In the genomic region with DNA sequence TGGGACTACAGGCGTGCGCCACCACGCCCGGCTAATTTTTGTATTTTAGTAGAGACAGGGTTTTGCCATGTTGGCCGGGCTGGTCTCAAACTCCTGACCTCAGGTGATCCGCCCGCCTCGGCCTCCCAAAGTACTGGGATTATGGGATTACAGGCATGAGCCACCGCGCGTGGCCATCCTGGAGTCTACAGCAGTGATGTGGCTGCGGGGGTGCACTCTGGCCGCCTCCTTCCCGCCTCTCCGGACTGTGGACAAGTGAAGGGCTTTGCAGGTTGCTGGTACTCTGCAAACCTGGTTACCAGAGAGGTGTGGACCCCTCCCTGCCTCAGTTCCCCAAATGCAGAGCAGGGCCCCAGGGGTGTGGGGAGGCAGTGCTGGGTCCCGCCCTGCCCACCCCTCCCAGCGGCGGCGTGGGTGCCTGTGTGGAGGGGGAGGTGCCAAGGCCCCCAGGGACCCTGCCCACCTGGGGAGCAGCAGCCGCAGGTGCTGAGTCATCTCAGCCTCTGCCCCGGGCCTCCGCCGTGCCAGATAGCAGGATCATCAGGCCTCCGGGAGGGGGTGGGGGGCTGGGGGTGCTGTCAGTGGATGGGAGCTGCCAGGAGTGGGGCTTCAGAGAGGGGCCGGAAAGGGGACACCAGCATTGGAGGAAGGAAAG, we compare ENCODE assay signal across 40 cellular contexts. TPM values are rescaled to one million over a fixed set of nuclear protein-coding genes. Genes with fewer than 3 reads are reported as not detected.
DNase-seq lines count a peak whose midpoint lies in the region; ATAC-seq, FAIRE-seq and TF ChIP-seq lines count a peak whose summit lies in the region.
"Had no signal": no experiment of that assay in that cellular context is flagged by ENCODE, and none has a peak within 500 bp of the region (broad histone marks: within the 10 kb centered on the region; RNA-seq: fewer than 3 reads in every experiment).

No MANE protein-coding gene starts in this region.

- no peaks in the 10 kb centered on the region for H3K23me2 ChIP-seq in H9 (ENCODE audit: insufficient read length, low read depth, low read length, poor library complexity, severe bottlenecking)

- no peak overlapping the region for H2BK120ac ChIP-seq in H9 (ENCODE audit: low read depth, low read length, poor library complexity, severe bottlenecking)

- no peak overlapping the region for H3K27ac ChIP-seq in BLaER1
- H3K27ac ChIP-seq in H9 (ENCODE audit: insufficient read length, low read depth, low read length), result no peak overlapping the region
- H3K27ac ChIP-seq in GM12878 (ENCODE audit: control insufficient read depth, insufficient read depth), result peak overlapping the region; percentile 99
- H3K27ac ChIP-seq: breast epithelium, gastrocnemius medialis, ovary, SJCRH30, VCaP had no signal

- H4K5ac ChIP-seq in H9 (ENCODE audit: insufficient read length, low read depth, low read length), result no peak overlapping the region

- no peak for TF ChIP-seq RAD21 in GM12878 (IDR thresholded peaks at IDR 0.05; ENCODE audit: insufficient read depth, low read depth, low read length)

- in situ Hi-C loops in GM12878 (cut with MboI), result no loop called here

- H3K27me3 ChIP-seq in BLaER1 (no peaks in the 10 kb centered on the region), H9 (ENCODE audit: insufficient read depth, low read length) (no peaks in the 10 kb centered on the region), GM12878 (replicated peaks in 1 of 2; ENCODE audit: control insufficient read depth in 2 of 2, insufficient read depth in 2 of 2, low read length in 1 of 2) (no peaks in the 10 kb centered on the region)
- H3K27me3 ChIP-seq: breast epithelium, ovary, SJCRH30 had no signal

- FAIRE-seq in GM12878 (lab: Jason Lieb, UNC) (no peak), GM19239 (lab: Jason Lieb, UNC) (no peak)
- FAIRE-seq: A204.1, endothelial cell of umbilical vein had no signal

- H3K36me3 ChIP-seq in BLaER1, result peaks cover 14% of the 10 kb centered on the region
- peaks cover 0 to 4% of the 10 kb centered on the region in 2 experiments; a peak in 2 of 4 replicates for H3K36me3 ChIP-seq in GM12878 (ENCODE audit: control insufficient read depth in 2 of 2, insufficient read depth in 2 of 2, low read length in 1 of 2)
- H3K36me3 ChIP-seq in mucosa of descending colon (ENCODE audit: low read depth), result no peaks in the 10 kb centered on the region
- H3K36me3 ChIP-seq: breast epithelium, gastrocnemius medialis, ovary had no signal

- H3K4me1 ChIP-seq in BLaER1 (peaks cover 85% of the 10 kb centered on the region), H9 (ENCODE audit: insufficient read depth, low read length) (no peaks in the 10 kb centered on the region), GM12878 (ENCODE audit: control insufficient read depth, insufficient read depth, low read length) (peaks cover 65% of the 10 kb centered on the region), mucosa of descending colon (ENCODE audit: low read depth) (peaks cover 26% of the 10 kb centered on the region)
- H3K4me1 ChIP-seq: gastrocnemius medialis, SJCRH30 had no signal

- no peak overlapping the region for H3K56ac ChIP-seq in H9 (ENCODE audit: insufficient read length, low read depth, low read length)

- H2AK5ac ChIP-seq in H9 (ENCODE audit: insufficient read length, low read length), result no peak overlapping the region

- SMC1A ChIA-PET in GM12878 (lab: Charles Lee; ENCODE audit: uncharacterized antibody, unreplicated experiment), result interaction anchor here (0.8 to 2.7 kb wide), 4 partner anchors 19 to 27 kb away, joined by 3 to 13 read pairs (median 4); no protein-coding TSS in a partner anchor

- TF ChIP-seq CTCF in H9 (conservative IDR thresholded peaks at IDR 0.05), result no peak
- no peak for TF ChIP-seq CTCF in GM12878 (IDR thresholded peaks at IDR 0.05 in 2 of 3, conservative IDR thresholded peaks at IDR 0.05 in 1 of 3; ENCODE audit: control insufficient read depth in 2 of 3, extremely low read depth in 1 of 3, insufficient read depth in 1 of 3, low read depth in 3 of 3, low read length in 3 of 3)
- TF ChIP-seq CTCF in mucosa of descending colon (IDR thresholded peaks at IDR 0.05), result no peak
- no peak for TF ChIP-seq CTCF in MCF 10A (IDR thresholded peaks at IDR 0.05; ENCODE audit: unreplicated experiment)

- 0 out of 2 replicates have a peak, but pooled peaks cover 3% of the 10 kb centered on the region for H3K79me2 ChIP-seq in H9 (ENCODE audit: insufficient read depth, low read length)
- H3K79me2 ChIP-seq in GM12878 (ENCODE audit: control insufficient read depth, insufficient read depth, low read length), result peaks cover 54% of the 10 kb centered on the region

- H2BK5ac ChIP-seq in H9 (ENCODE audit: insufficient read length, low read length), result no peak overlapping the region

- peaks cover 0 to 9% (median 5%) of the 10 kb centered on the region in 3 experiments; a peak in 5 of 7 replicates for H3K36me3 Mint-ChIP-seq in H9 (ENCODE audit: insufficient read depth in 1 of 3, low read depth in 3 of 3)
- H3K36me3 Mint-ChIP-seq in MCF 10A (ENCODE audit: insufficient read depth, unreplicated experiment), result peaks cover 5% of the 10 kb centered on the region
- H3K36me3 Mint-ChIP-seq: activated naive CD4-positive, alpha-beta T cell treated with anti-CD3 and anti-CD28 coated beads, Interleukin-2, amount 50 U/mL, for 24 hours; CD4-positive, alpha-beta memory T cell had no signal

- H2BK20ac ChIP-seq in H9 (ENCODE audit: low read depth, low read length, poor library complexity, severe bottlenecking), result no peak overlapping the region

- H3K4me3 Mint-ChIP-seq in H9, result no peak overlapping the region
- no peak overlapping the region for H3K4me3 Mint-ChIP-seq in MCF 10A (ENCODE audit: unreplicated experiment)
- H3K4me3 Mint-ChIP-seq: activated naive CD4-positive, alpha-beta T cell treated with anti-CD3 and anti-CD28 coated beads, Interleukin-2, amount 50 U/mL, for 24 hours; CD4-positive, alpha-beta memory T cell; neural crest cell had no signal

- no peak overlapping the region for H4K91ac ChIP-seq in H9 (ENCODE audit: insufficient read length, low read depth, low read length)

- H3K4me2 ChIP-seq in BLaER1, result peak overlapping the region; percentile 84
- H3K4me2 ChIP-seq in H9 (ENCODE audit: insufficient read depth, insufficient read length, low read length), result no peak overlapping the region
- peak overlapping the region; percentile 24; the same call in 1 of the 2 replicates for H3K4me2 ChIP-seq in GM12878 (ENCODE audit: control insufficient read depth, insufficient read depth)

- POLR2A ChIA-PET in GM12878 (lab: Charles Lee), result interaction anchor here (1.3 to 1.8 kb wide), 3 partner anchors 25 to 128 kb away, joined by 3 to 7 read pairs (median 5); partner anchors contain the start of gene WDR18
- POLR2A ChIA-PET in MCF 10A (lab: Yijun Ruan, JAX), result no interaction called here

- CTCF ChIA-PET in GM12878 (lab: Yijun Ruan, JAX), result interaction anchor here (0.7 to 3.0 kb wide), 4 partner anchors 20 to 295 kb away, joined by 3 to 18 read pairs (median 6); partner anchors contain the start of gene WDR18
- CTCF ChIA-PET in MCF 10A (lab: Yijun Ruan, JAX), result interaction anchor here (0.6 kb wide), 1 partner anchor 178 kb away, joined by 4 read pairs; no protein-coding TSS in a partner anchor

- H3K9me3 Mint-ChIP-seq in H9 (no peaks in the 10 kb centered on the region), MCF 10A (ENCODE audit: unreplicated experiment) (no peaks in the 10 kb centered on the region)
- H3K9me3 Mint-ChIP-seq: activated naive CD4-positive, alpha-beta T cell treated with anti-CD3 and anti-CD28 coated beads, Interleukin-2, amount 50 U/mL, for 24 hours; activated T-helper 2 cell treated with anti-CD3 and anti-CD28 coated beads, Interferon-gamma antibody, Interleukin-2, Interleukin-4, amounts not matched to agents 10 μg/mL and 5 μg/mL and 100 μg/mL, durations not matched to agents 14 hours and 24 hours and 36 hours; CD4-positive, alpha-beta memory T cell; neural crest cell had no signal

- WGBS in H9 (ENCODE audit: extremely low coverage, insufficient read length, low lambda C conversion rate), result no CpG with 5 or more reads among the region's 25 CpGs
- WGBS in GM12878 (ENCODE audit: insufficient coverage, insufficient replicate concordance, low lambda C conversion rate, missing lambda C conversion rate), result 14% methylated on average over 24 of the region's 25 CpGs

- no peak overlapping the region for H3K23ac ChIP-seq in H9 (ENCODE audit: insufficient read length, low read depth, low read length)

- H3T11ph ChIP-seq in H9 (ENCODE audit: low read length), result no peak overlapping the region

- no peak overlapping the region for H3K4ac ChIP-seq in H9 (ENCODE audit: low read depth, low read length)

- H3K27me3 Mint-ChIP-seq in H9 (ENCODE audit: low read depth) (no peaks in the 10 kb centered on the region; the same call in 1 of the 2 replicates), MCF 10A (ENCODE audit: insufficient read depth, unreplicated experiment) (no peaks in the 10 kb centered on the region)
- H3K27me3 Mint-ChIP-seq: activated naive CD4-positive, alpha-beta T cell treated with anti-CD3 and anti-CD28 coated beads, Interleukin-2, amount 50 U/mL, for 24 hours; CD4-positive, alpha-beta memory T cell had no signal

- no peak overlapping the region for H3K14ac ChIP-seq in H9 (ENCODE audit: insufficient read depth, low read length)

- H4K20me1 ChIP-seq in BLaER1 (peaks cover 62% of the 10 kb centered on the region), H9 (ENCODE audit: control insufficient read depth, insufficient read depth, insufficient read length) (peaks cover 9% of the 10 kb centered on the region), GM12878 (ENCODE audit: control insufficient read depth, insufficient read depth) (no peaks in the 10 kb centered on the region)

- H4K8ac ChIP-seq in H9 (replicated peaks; ENCODE audit: insufficient read length, low read depth, low read length), result no peak overlapping the region

- H2AFZ ChIP-seq in H9 (ENCODE audit: low read length), result no peak overlapping the region
- no peak overlapping the region for H2AFZ ChIP-seq in GM12878 (ENCODE audit: control insufficient read depth, low read depth, low read length)

- H2BK15ac ChIP-seq in H9 (ENCODE audit: low read depth, low read length), result no peak overlapping the region

- DNase-seq in H9, result no peak
- DNase-seq in GM12878 (ENCODE audit: low read depth, low spot score), result no peak
- DNase-seq in mucosa of descending colon, result peak in 2 of 3 donors; percentile 28 to 53
- no peak for DNase-seq in KG1 (lab: John Stamatoyannopoulos, UW)
- no peak for DNase-seq in putamen (ENCODE audit: low spot score)
- DNase-seq in MCF 10A (ENCODE audit: unreplicated experiment), result no peak
- DNase-seq in GM19239 (ENCODE audit: insufficient read length, low spot score), result no peak
- DNase-seq: activated CD4-positive, alpha-beta T cell treated with anti-CD3 and anti-CD28 coated beads for 48 hours; activated CD8-positive, alpha-beta memory T cell treated with anti-CD3 and anti-CD28 coated beads for 24 hours; activated T-cell treated with anti-CD3 and anti-CD28 coated beads for 4 hours; amygdala; DMS 273 treated with DMSO at 0.1 percent for 48 hours; EL; gastrocnemius medialis; GOT3; hippocampal formation; left colon; mammary epithelial cell; MV-4-11; NCI-H1436 treated with DMSO at 0.1 percent for 48 hours; NCI-H2107; NCI-H446 treated with DMSO at 0.1 percent for 48 hours; RPMI8226; SJCRH30; stimulated activated naive CD8-positive, alpha-beta T cell treated with anti-CD3 and anti-CD28 coated beads, Interleukin-15, Interleukin-2, amounts not matched to agents 100 U/mL and 50 U/mL, for 24 hours; T-helper 9 cell had no signal

- ATAC-seq in GM12878 (peak; percentile 14), mucosa of descending colon (no peak)
- ATAC-seq: gastrocnemius medialis, left colon had no signal

- H3K27ac Mint-ChIP-seq in H9 (no peak overlapping the region), MCF 10A (ENCODE audit: low read depth, unreplicated experiment) (no peak overlapping the region)
- H3K27ac Mint-ChIP-seq: activated naive CD4-positive, alpha-beta T cell treated with anti-CD3 and anti-CD28 coated beads, Interleukin-2, amount 50 U/mL, for 24 hours; activated T-helper 2 cell treated with anti-CD3 and anti-CD28 coated beads, Interferon-gamma antibody, Interleukin-2, Interleukin-4, amounts not matched to agents 10 μg/mL and 5 μg/mL and 100 μg/mL, durations not matched to agents 14 hours and 24 hours and 36 hours had no signal

- TF ChIP-seq EP300 in GM12878 (IDR thresholded peaks at IDR 0.05; ENCODE audit: borderline replicate concordance in 1 of 2, control insufficient read depth in 1 of 2, low read depth in 2 of 2, low read length in 2 of 2), result peak in 1 of 2 experiments; percentile 42; a peak in 1 of 4 replicates

- BruUV-seq in GM12878 (replicated peaks; lab: Mats Ljungman, UMichigan) (no TSS peak), MCF 10A (replicated peaks; lab: Mats Ljungman, UMichigan) (no TSS peak)

- no peaks in the 10 kb centered on the region for H3K9me3 ChIP-seq in BLaER1
- H3K9me3 ChIP-seq in H9 (ENCODE audit: control insufficient read depth, low read depth, low read length), result no peaks in the 10 kb centered on the region
- H3K9me3 ChIP-seq in GM12878 (replicated peaks; ENCODE audit: control insufficient read depth, insufficient read depth, low read length), result no peaks in the 10 kb centered on the region
- H3K9me3 ChIP-seq in mucosa of descending colon, result no peaks in the 10 kb centered on the region
- H3K9me3 ChIP-seq: breast epithelium, gastrocnemius medialis, ovary, SJCRH30 had no signal

- RAD21 ChIA-PET in GM12878 (lab: Charles Lee; ENCODE audit: unreplicated experiment), result interaction anchor here (1.7 to 1.9 kb wide), 3 partner anchors 17 to 26 kb away, joined by 7 to 9 read pairs (median 8); no protein-coding TSS in a partner anchor

- intact Hi-C loops in GM12878 (cut with micrococcal nuclease; ENCODE audit: unreplicated experiment), result no loop called here
- intact Hi-C loops in mucosa of descending colon (cut with DNase I, micrococcal nuclease), result no loop called here
- intact Hi-C loops in MCF 10A (cut with micrococcal nuclease), result no loop called here

- TF ChIP-seq POLR2A in GM12878 (IDR thresholded peaks at IDR 0.05; ENCODE audit: low read depth, low read length), result peak; percentile 41; the same call in 1 of the 2 replicates

- H3K79me1 ChIP-seq in H9 (ENCODE audit: insufficient read depth, low read depth, low read length, poor library complexity, severe bottlenecking), result no peaks in the 10 kb centered on the region

- H3K9ac ChIP-seq in BLaER1, result no peak overlapping the region
- H3K9ac ChIP-seq in H9 (ENCODE audit: extremely low read depth, insufficient read length, low read length), result no peak overlapping the region
- H3K9ac ChIP-seq in GM12878 (ENCODE audit: control insufficient read depth, insufficient read depth, low read length), result peak overlapping the region; percentile 25; the same call in 1 of the 2 replicates

- H3K4me1 Mint-ChIP-seq in H9 (peaks cover 4 to 13% of the 10 kb centered on the region in 2 experiments; a peak in 3 of 4 replicates), MCF 10A (ENCODE audit: insufficient read depth, unreplicated experiment) (peaks cover 8% of the 10 kb centered on the region)

- H3K18ac ChIP-seq in H9 (ENCODE audit: insufficient read length, low read depth, low read length), result no peak overlapping the region

- H3K4me3 ChIP-seq in BLaER1, result no peak overlapping the region
- no peak overlapping the region; the same call in 1 of the 2 replicates for H3K4me3 ChIP-seq in GM12878
- H3K4me3 ChIP-seq in mucosa of descending colon, result no peak overlapping the region
- H3K4me3 ChIP-seq: breast epithelium, gastrocnemius medialis, ovary, SJCRH30 had no signal

- peak overlapping the region; percentile 31 for H2BK12ac ChIP-seq in H9 (ENCODE audit: insufficient read length, low read depth, low read length)

RNA-seq across cellular contexts. Expression of gene ARID3A, which starts 23.1 kb away (rescaled TPM):
- 98.3 and 104 TPM in 2 replicates for total RNA-seq in H9 (2021)
- 148 and 152 TPM in 2 replicates for total RNA-seq in GM12878 (2013; cell fraction: nucleolus; rRNA removed)
- total RNA-seq in GM12878 (2014; rRNA removed), result 30.2 and 34.2 TPM in 2 replicates
- total RNA-seq in GM12878 (2014; rRNA removed; fragmentation: Illumina TruSeq; extraction: Trizol), result 18.3 and 23.6 TPM in 2 replicates
- 68.3 and 70.0 TPM in 2 replicates for total RNA-seq in GM12878 (2021)
- polyA plus RNA-seq in GM12878 (2011; ENCODE audit: low read depth), result 10.8 TPM
- polyA plus RNA-seq in GM12878 (2011; rRNA removed), result 6.5 and 17.1 TPM in 2 replicates
- polyA plus RNA-seq in GM12878 (2011; cell fraction: cytosol; rRNA removed), result 22.9 and 33.7 TPM in 2 replicates
- 52.3 and 76.3 TPM in 2 replicates for polyA plus RNA-seq in GM12878 (2011; cell fraction: nucleus; rRNA removed)
- 33.7 and 35.9 TPM in 2 replicates for polyA plus RNA-seq in GM12878 (2012)
- polyA plus RNA-seq in GM12878 (2014; fragmentation: Illumina TruSeq; extraction: Trizol), result 5.7 and 16.3 TPM in 2 replicates
- 1 to 10 TPM in 1 of 2 experiments, under 1 TPM in 1; 0.76 to 1.6 TPM for polyA plus RNA-seq in GM12878 (2014; fragmentation: Nextera tagmentation; extraction: Ambion mirVana)
- 37.0 and 45.1 TPM in 2 replicates for polyA plus RNA-seq in GM12878 (2014; rRNA removed)
- 1 to 10 TPM; 8.9 to 9.6 TPM for polyA plus RNA-seq in GM12878 (2016; fragmentation: Nextera tagmentation; extraction: Ambion mirVana)
- 42.1 and 69.0 TPM in 2 replicates for polyA minus RNA-seq in GM12878 (2011; rRNA and poly(A)+ RNA removed)
- polyA minus RNA-seq in GM12878 (2011; cell fraction: cytosol; rRNA and poly(A)+ RNA removed), result 48.9 and 50.8 TPM in 2 replicates
- 33.1 and 53.2 TPM in 2 replicates for polyA minus RNA-seq in GM12878 (2011; cell fraction: nucleus; rRNA and poly(A)+ RNA removed)
- total RNA-seq in mucosa of descending colon, result 10 to 100 TPM; 10.1 to 16.0 (median 14.5) TPM
- total RNA-seq in MCF 10A (2022), result 10.2 and 13.1 TPM in 2 replicates

RNA-seq across cellular contexts. Expression of gene KISS1R, which starts 31.8 kb away (rescaled TPM):
- total RNA-seq in H9 (2021), result 3.3 and 5.9 TPM in 2 replicates
- total RNA-seq in GM12878 (2013; cell fraction: nucleolus; rRNA removed), result 16.9 and 18.1 TPM in 2 replicates
- 0.60 and 2.7 TPM in 2 replicates for total RNA-seq in GM12878 (2014; rRNA removed)
- not detected in 2 replicates for total RNA-seq in GM12878 (2014; rRNA removed; fragmentation: Illumina TruSeq; extraction: Trizol)
- total RNA-seq in GM12878 (2021), result 1.8 TPM in 2 replicates
- 0.30 TPM for polyA plus RNA-seq in GM12878 (2011; ENCODE audit: low read depth)
- 1.6 and 2.8 TPM in 2 replicates for polyA plus RNA-seq in GM12878 (2011; rRNA removed)
- polyA plus RNA-seq in GM12878 (2011; cell fraction: cytosol; rRNA removed), result 2.7 and 4.7 TPM in 2 replicates
- polyA plus RNA-seq in GM12878 (2011; cell fraction: nucleus; rRNA removed), result 19.3 and 20.1 TPM in 2 replicates
- 1.9 and 2.3 TPM in 2 replicates for polyA plus RNA-seq in GM12878 (2012)
- polyA plus RNA-seq in GM12878 (2014; fragmentation: Illumina TruSeq; extraction: Trizol), result not detected in 2 replicates
- under 1 TPM in 1 of 2 experiments, not detected in 1; 0.13 TPM for polyA plus RNA-seq in GM12878 (2014; fragmentation: Nextera tagmentation; extraction: Ambion mirVana)
- 0.83 and 2.1 TPM in 2 replicates for polyA plus RNA-seq in GM12878 (2014; rRNA removed)
- 1 to 10 TPM in 1 of 2 experiments, under 1 TPM in 1; 0.14 to 1.4 TPM for polyA plus RNA-seq in GM12878 (2016; fragmentation: Nextera tagmentation; extraction: Ambion mirVana)
- polyA minus RNA-seq in GM12878 (2011; rRNA and poly(A)+ RNA removed), result 0.29 and 1.3 TPM in 2 replicates
- 1.9 and 2.8 TPM in 2 replicates for polyA minus RNA-seq in GM12878 (2011; cell fraction: cytosol; rRNA and poly(A)+ RNA removed)
- 1.7 and 3.2 TPM in 2 replicates for polyA minus RNA-seq in GM12878 (2011; cell fraction: nucleus; rRNA and poly(A)+ RNA removed)
- total RNA-seq in mucosa of descending colon, result not detected
- not detected in 2 replicates for total RNA-seq in MCF 10A (2022)
- total RNA-seq: endothelial cell of umbilical vein, gastrocnemius medialis, left colon, LHCN-M2, mammary epithelial cell, renal cortical epithelial cell, skeletal muscle tissue, urinary bladder had no signal
- polyA plus RNA-seq: endothelial cell of umbilical vein, ovary had no signal

RNA-seq across cellular contexts. Expression of gene WDR18, which starts 35.2 kb away (rescaled TPM):
- total RNA-seq in H9 (2021) (94.7 and 101 TPM in 2 replicates), GM12878 (2014; rRNA removed) (85.0 and 97.5 TPM in 2 replicates), GM12878 (2014; rRNA removed; fragmentation: Illumina TruSeq; extraction: Trizol) (13.6 and 16.5 TPM in 2 replicates), GM12878 (2021) (92.1 and 97.3 TPM in 2 replicates), mucosa of descending colon (10 to 100 TPM; 23.8 to 42.0 (median 33.0) TPM), MCF 10A (2022) (81.9 and 96.7 TPM in 2 replicates)
- total RNA-seq in GM12878 (2013; cell fraction: nucleolus; rRNA removed), result 32.4 and 34.2 TPM in 2 replicates
- polyA plus RNA-seq in GM12878 (2011; ENCODE audit: low read depth), result 15.8 TPM
- polyA plus RNA-seq in GM12878 (2011; rRNA removed) (7.5 and 27.3 TPM in 2 replicates), GM12878 (2014; fragmentation: Illumina TruSeq; extraction: Trizol) (4.5 and 8.8 TPM in 2 replicates), GM12878 (2014; fragmentation: Nextera tagmentation; extraction: Ambion mirVana) (1 to 10 TPM; 3.0 to 3.3 TPM), GM12878 (2014; rRNA removed) (106 and 131 TPM in 2 replicates), GM12878 (2016; fragmentation: Nextera tagmentation; extraction: Ambion mirVana) (100 to 1,000 TPM; 192 to 206 TPM)
- 48.8 and 85.0 TPM in 2 replicates for polyA plus RNA-seq in GM12878 (2011; cell fraction: cytosol; rRNA removed)
- polyA plus RNA-seq in GM12878 (2011; cell fraction: nucleus; rRNA removed), result 165 and 192 TPM in 2 replicates
- 49.6 and 54.3 TPM in 2 replicates for polyA plus RNA-seq in GM12878 (2012)
- polyA minus RNA-seq in GM12878 (2011; rRNA and poly(A)+ RNA removed), result 22.5 and 45.0 TPM in 2 replicates
- polyA minus RNA-seq in GM12878 (2011; cell fraction: cytosol; rRNA and poly(A)+ RNA removed), result 36.3 and 42.0 TPM in 2 replicates
- 27.1 and 39.9 TPM in 2 replicates for polyA minus RNA-seq in GM12878 (2011; cell fraction: nucleus; rRNA and poly(A)+ RNA removed)

RNA-seq across cellular contexts. Expression of gene R3HDM4, which starts 36.0 kb away (rescaled TPM):
- total RNA-seq in H9 (2021) (66.2 and 66.4 TPM in 2 replicates), GM12878 (2014; rRNA removed) (24.3 and 28.1 TPM in 2 replicates), GM12878 (2014; rRNA removed; fragmentation: Illumina TruSeq; extraction: Trizol) (18.2 and 19.6 TPM in 2 replicates), GM12878 (2021) (51.6 and 54.5 TPM in 2 replicates), mucosa of descending colon (10 to 100 TPM; 52.6 to 62.6 (median 54.8) TPM), MCF 10A (2022) (65.7 and 73.6 TPM in 2 replicates)
- total RNA-seq in GM12878 (2013; cell fraction: nucleolus; rRNA removed), result 17.9 and 20.1 TPM in 2 replicates
- polyA plus RNA-seq in GM12878 (2011; ENCODE audit: low read depth), result 14.1 TPM
- polyA plus RNA-seq in GM12878 (2011; rRNA removed) (12.1 and 26.1 TPM in 2 replicates), GM12878 (2014; fragmentation: Illumina TruSeq; extraction: Trizol) (16.4 and 27.2 TPM in 2 replicates), GM12878 (2014; fragmentation: Nextera tagmentation; extraction: Ambion mirVana) (1 to 10 TPM; 1.3 to 4.2 TPM), GM12878 (2014; rRNA removed) (65.8 and 78.8 TPM in 2 replicates), GM12878 (2016; fragmentation: Nextera tagmentation; extraction: Ambion mirVana) (10 to 100 TPM; 36.0 to 44.0 TPM)
- 43.8 and 54.5 TPM in 2 replicates for polyA plus RNA-seq in GM12878 (2011; cell fraction: cytosol; rRNA removed)
- 41.0 and 44.6 TPM in 2 replicates for polyA plus RNA-seq in GM12878 (2011; cell fraction: nucleus; rRNA removed)
- polyA plus RNA-seq in GM12878 (2012), result 39.6 and 50.1 TPM in 2 replicates
- 8.9 and 20.7 TPM in 2 replicates for polyA minus RNA-seq in GM12878 (2011; rRNA and poly(A)+ RNA removed)
- 11.9 and 12.1 TPM in 2 replicates for polyA minus RNA-seq in GM12878 (2011; cell fraction: cytosol; rRNA and poly(A)+ RNA removed)
- 4.8 and 6.7 TPM in 2 replicates for polyA minus RNA-seq in GM12878 (2011; cell fraction: nucleus; rRNA and poly(A)+ RNA removed)

RNA-seq across cellular contexts. Expression of gene GRIN3B, which starts 51.2 kb away (rescaled TPM):
- total RNA-seq in H9 (2021), result 1.0 and 1.4 TPM in 2 replicates
- 0.15 and 0.17 TPM in 2 replicates for total RNA-seq in GM12878 (2013; cell fraction: nucleolus; rRNA removed)
- total RNA-seq in GM12878 (2014; rRNA removed), result not detected in 2 replicates
- total RNA-seq in GM12878 (2014; rRNA removed; fragmentation: Illumina TruSeq; extraction: Trizol), result not detected in 2 replicates
- total RNA-seq in GM12878 (2021), result 0.15 TPM in 1 of 2 replicates, not detected in the other
- not detected for polyA plus RNA-seq in GM12878 (2011; ENCODE audit: low read depth)
- polyA plus RNA-seq in GM12878 (2011; rRNA removed), result not detected in 2 replicates
- 0.20 TPM in 1 of 2 replicates, not detected in the other for polyA plus RNA-seq in GM12878 (2011; cell fraction: cytosol; rRNA removed)
- polyA plus RNA-seq in GM12878 (2011; cell fraction: nucleus; rRNA removed), result 0.04 and 0.10 TPM in 2 replicates
- polyA plus RNA-seq in GM12878 (2012), result 0.11 and 0.26 TPM in 2 replicates
- polyA plus RNA-seq in GM12878 (2014; fragmentation: Illumina TruSeq; extraction: Trizol), result not detected in 2 replicates
- not detected for polyA plus RNA-seq in GM12878 (2014; fragmentation: Nextera tagmentation; extraction: Ambion mirVana)
- polyA plus RNA-seq in GM12878 (2014; rRNA removed), result not detected in 2 replicates
- polyA plus RNA-seq in GM12878 (2016; fragmentation: Nextera tagmentation; extraction: Ambion mirVana), result not detected
- polyA minus RNA-seq in GM12878 (2011; rRNA and poly(A)+ RNA removed), result not detected in 2 replicates
- polyA minus RNA-seq in GM12878 (2011; cell fraction: cytosol; rRNA and poly(A)+ RNA removed), result not detected in 2 replicates
- polyA minus RNA-seq in GM12878 (2011; cell fraction: nucleus; rRNA and poly(A)+ RNA removed), result not detected in 2 replicates
- total RNA-seq in mucosa of descending colon, result not detected
- not detected in 2 replicates for total RNA-seq in MCF 10A (2022)
- total RNA-seq: activated T-helper 2 cell treated with anti-CD3 and anti-CD28 coated beads, Interferon-gamma antibody, Interleukin-2, Interleukin-4, amounts not matched to agents 10 μg/mL and 5 μg/mL and 100 μg/mL, durations not matched to agents 14 hours and 24 hours and 36 hours; CD4-positive, alpha-beta memory T cell; gastrocnemius medialis; left colon; SJCRH30; skeletal muscle tissue; urinary bladder had no signal
- polyA plus RNA-seq: CD4-positive, alpha-beta memory T cell had no signal

Comparison
In these comparisons a context has a peak if more than half of its experiments do, and no peak if none do; other contexts are left out.
1. DNase-seq: peak in mucosa of descending colon (2 of 3); none in H9 (single experiment), GM12878 (single experiment), KG1 (single experiment), putamen (single experiment), MCF 10A (single experiment) and GM19239 (single experiment).